9 cellular contexts compared by ENCODE assay signal in genomic region chr9:129571298-129572051, GRCh38. TPM values are rescaled to one million over a fixed set of nuclear protein-coding genes. Genes with fewer than 3 reads are reported as not detected.
DNase-seq lines count a peak whose midpoint lies in the region; ATAC-seq and TF ChIP-seq lines count a peak whose summit lies in the region.
"Had no signal": no experiment of that assay in that cellular context is flagged by ENCODE, and none has a peak within 500 bp of the region (broad histone marks: within the 10 kb centered on the region; RNA-seq: fewer than 3 reads in every experiment).

No MANE protein-coding gene starts in this region.

- no peak for TF ChIP-seq POLR2A in upper lobe of left lung (IDR thresholded peaks at IDR 0.05)

- no peaks in the 10 kb centered on the region for H3K9me3 ChIP-seq in upper lobe of left lung

- peaks cover 6% of the 10 kb centered on the region for H3K9me3 Mint-ChIP-seq in activated CD8-positive, alpha-beta memory T cell treated with anti-CD3 and anti-CD28 coated beads, Interleukin-2, amount 10 ng/mL, durations not matched to agents 7 days and 5 days (ENCODE audit: low read depth)
- H3K9me3 Mint-ChIP-seq in chondrocyte (ENCODE audit: low read depth) (peaks cover 6% of the 10 kb centered on the region), nephron progenitor cell (peaks cover 12% of the 10 kb centered on the region), CD14-positive monocyte (peaks cover 2 to 18% (median 10%) of the 10 kb centered on the region in 7 donors)

- H3K4me3 ChIP-seq in upper lobe of left lung: no peak overlapping the region

- WGBS in upper lobe of left lung, 2 donors: 86 to 87% methylated on average over 11 to 13 of the region's 13 CpGs

- DNase-seq in activated CD8-positive, alpha-beta memory T cell treated with anti-CD3 and anti-CD28 coated beads, Interleukin-2, amount 10 ng/mL, durations not matched to agents 7 days and 5 days: no peak
- DNase-seq in activated CD8-positive, alpha-beta memory T cell treated with anti-CD3 and anti-CD28 coated beads, Interleukin-2, amount 50 U/mL, for 4 hours: no peak
- no peak for DNase-seq in chondrocyte (ENCODE audit: low spot score)
- no peak for DNase-seq in nephron progenitor cell
- DNase-seq in upper lobe of left lung: no peak
- DNase-seq in CD14-positive monocyte (ENCODE audit: low spot score): no peak
- DNase-seq in activated CD4-positive, alpha-beta T cell treated with anti-CD3 and anti-CD28 coated beads for 48 hours: no peak
- DNase-seq in AG08396 (ENCODE audit: low spot score): no peak

- H3K27me3 ChIP-seq in upper lobe of left lung: peaks cover 0 to 11% (median 2%) of the 10 kb centered on the region in 4 donors

- peaks cover 32 to 46% (median 35%) of the 10 kb centered on the region in 4 donors for H3K4me1 ChIP-seq in upper lobe of left lung

- CTCF ChIA-PET in activated CD8-positive, alpha-beta memory T cell treated with anti-CD3 and anti-CD28 coated beads, Interleukin-2, amount 10 ng/mL, durations not matched to agents 7 days and 5 days (lab: Charles Lee): interaction anchor here (1.2 to 4.7 kb wide), 3 partner anchors 9 to 433 kb away, joined by 3 to 17 read pairs (median 4); no protein-coding TSS in a partner anchor

- ATAC-seq in activated CD8-positive, alpha-beta memory T cell treated with anti-CD3 and anti-CD28 coated beads, Interleukin-2, amount 10 ng/mL, durations not matched to agents 7 days and 5 days: no peak
- ATAC-seq in upper lobe of left lung (ENCODE audit: low FRiP score in 2 of 2): no peak

- no peak overlapping the region for H3K4me3 Mint-ChIP-seq in activated CD8-positive, alpha-beta memory T cell treated with anti-CD3 and anti-CD28 coated beads, Interleukin-2, amount 10 ng/mL, durations not matched to agents 7 days and 5 days
- H3K4me3 Mint-ChIP-seq in chondrocyte (ENCODE audit: unreplicated experiment): no peak overlapping the region
- no peak overlapping the region for H3K4me3 Mint-ChIP-seq in nephron progenitor cell
- no peak overlapping the region for H3K4me3 Mint-ChIP-seq in CD14-positive monocyte

- H3K27me3 Mint-ChIP-seq in activated CD8-positive, alpha-beta memory T cell treated with anti-CD3 and anti-CD28 coated beads, Interleukin-2, amount 10 ng/mL, durations not matched to agents 7 days and 5 days: peaks cover 29% of the 10 kb centered on the region
- no peaks in the 10 kb centered on the region for H3K27me3 Mint-ChIP-seq in chondrocyte (ENCODE audit: low read depth)
- H3K27me3 Mint-ChIP-seq in nephron progenitor cell (ENCODE audit: low read depth, poor library complexity): peaks cover 10% of the 10 kb centered on the region
- H3K27me3 Mint-ChIP-seq in CD14-positive monocyte (ENCODE audit: low read depth in 3 of 3): peaks cover 30 to 40% (median 36%) of the 10 kb centered on the region in 3 donors

- peaks cover 24% of the 10 kb centered on the region for H3K4me1 Mint-ChIP-seq in activated CD8-positive, alpha-beta memory T cell treated with anti-CD3 and anti-CD28 coated beads, Interleukin-2, amount 10 ng/mL, durations not matched to agents 7 days and 5 days
- H3K4me1 Mint-ChIP-seq in chondrocyte (ENCODE audit: low read depth) (peaks cover 50% of the 10 kb centered on the region), nephron progenitor cell (peaks cover 56% of the 10 kb centered on the region), CD14-positive monocyte (peaks cover 45% of the 10 kb centered on the region)

- intact Hi-C loops in CD14-positive monocyte (cut with micrococcal nuclease): no loop called here

- no peaks in the 10 kb centered on the region for H3K36me3 ChIP-seq in upper lobe of left lung

- TF ChIP-seq CTCF in chondrocyte (IDR thresholded peaks at IDR 0.05) (no peak), nephron progenitor cell (IDR thresholded peaks at IDR 0.05) (no peak), upper lobe of left lung (IDR thresholded peaks at IDR 0.05) (no peak), CD14-positive monocyte (IDR thresholded peaks at IDR 0.05) (no peak)

- TF ChIP-seq EP300 in upper lobe of left lung (IDR thresholded peaks at IDR 0.05): no peak

- peak overlapping the region; percentile 61 for H3K27ac Mint-ChIP-seq in activated CD8-positive, alpha-beta memory T cell treated with anti-CD3 and anti-CD28 coated beads, Interleukin-2, amount 10 ng/mL, durations not matched to agents 7 days and 5 days
- H3K27ac Mint-ChIP-seq in chondrocyte (ENCODE audit: unreplicated experiment) (peak overlapping the region; percentile 92), nephron progenitor cell (peak overlapping the region; percentile 64), CD14-positive monocyte (peak overlapping the region in 1 of 7 donors; percentile 20)

- peak overlapping the region in 3 of 4 donors; percentile 46 to 87 (median 71) for H3K27ac ChIP-seq in upper lobe of left lung

- H3K36me3 Mint-ChIP-seq in activated CD8-positive, alpha-beta memory T cell treated with anti-CD3 and anti-CD28 coated beads, Interleukin-2, amount 10 ng/mL, durations not matched to agents 7 days and 5 days: peaks cover 3% of the 10 kb centered on the region
- no peaks in the 10 kb centered on the region for H3K36me3 Mint-ChIP-seq in chondrocyte (ENCODE audit: low read depth)
- H3K36me3 Mint-ChIP-seq in nephron progenitor cell (ENCODE audit: low read depth): peaks cover 6% of the 10 kb centered on the region
- peaks cover 10 to 12% of the 10 kb centered on the region in 2 donors for H3K36me3 Mint-ChIP-seq in CD14-positive monocyte

RNA-seq across cellular contexts. Expression of gene C9orf50, which starts 49.4 kb away (rescaled TPM):
- not detected for total RNA-seq in activated CD8-positive, alpha-beta memory T cell treated with anti-CD3 and anti-CD28 coated beads, Interleukin-2, amount 10 ng/mL, durations not matched to agents 7 days and 5 days
- total RNA-seq in chondrocyte (0.30 to 0.39 TPM (median 0.38 TPM) in 3 replicates), upper lobe of left lung (not detected)
- not detected for polyA plus RNA-seq in CD14-positive monocyte
- total RNA-seq: A172 had no signal

RNA-seq across cellular contexts. Expression of gene NTMT1, which starts 54.5 kb away (rescaled TPM):
- total RNA-seq in activated CD8-positive, alpha-beta memory T cell treated with anti-CD3 and anti-CD28 coated beads, Interleukin-2, amount 10 ng/mL, durations not matched to agents 7 days and 5 days: 10 to 100 TPM; 37.2 to 46.2 TPM
- total RNA-seq in chondrocyte (32.6 to 37.4 TPM (median 34.4 TPM) in 3 replicates), upper lobe of left lung (10 to 100 TPM; 15.0 to 37.7 (median 23.6) TPM)
- 10 to 100 TPM; 28.2 to 43.9 TPM for polyA plus RNA-seq in CD14-positive monocyte
